8 cellular contexts compared by ENCODE assay signal in genomic region chr3:45592830-45593707, GRCh38. TPM values are rescaled to one million over a fixed set of nuclear protein-coding genes. Genes with fewer than 3 reads are reported as not detected.
DNase-seq lines count a peak whose midpoint lies in the region; ATAC-seq, FAIRE-seq and TF ChIP-seq lines count a peak whose summit lies in the region.

No MANE protein-coding gene starts in this region.

- H3K27me3 ChIP-seq in SJCRH30 (no peaks in the 10 kb centered on the region), stomach (no peaks in the 10 kb centered on the region)

- no peak for FAIRE-seq in frontal cortex (lab: Jason Lieb, UNC)

- H3K9me3 ChIP-seq in SJCRH30 (replicated peaks) (no peaks in the 10 kb centered on the region), stomach (no peaks in the 10 kb centered on the region)

- H3K9me3 Mint-ChIP-seq in neural crest cell = peaks cover 2% of the 10 kb centered on the region

- H3K4me3 Mint-ChIP-seq in neural crest cell = peak overlapping the region; percentile 94

- peaks cover 29% of the 10 kb centered on the region for H3K4me1 ChIP-seq in SJCRH30
- peaks cover 44 to 49% (median 48%) of the 10 kb centered on the region in 4 donors for H3K4me1 ChIP-seq in stomach

- TF ChIP-seq CTCF in neural crest cell (conservative IDR thresholded peaks at IDR 0.05) (peak; percentile 82), stomach (IDR thresholded peaks at IDR 0.05) (peak in 5 of 7 experiments; percentile 74 to 84 (median 80))

- ATAC-seq in HG03342 (IDR thresholded peaks at IDR 0.05; ENCODE audit: unreplicated experiment) = no peak

- peak overlapping the region; percentile 70 for H3K27ac ChIP-seq in SJCRH30
- H3K27ac ChIP-seq in stomach = peak overlapping the region; percentile 89 to 96 (median 93)

- WGBS in stomach, 5 donors = 2 to 4% (median 3%) methylated on average over 25 to 35 of the region's 35 CpGs

- no peaks in the 10 kb centered on the region for H3K27me3 Mint-ChIP-seq in neural crest cell (ENCODE audit: low read depth)

- peaks cover 35% of the 10 kb centered on the region for H3K4me1 Mint-ChIP-seq in neural crest cell

- H3K36me3 ChIP-seq in SJCRH30 = no peaks in the 10 kb centered on the region
- H3K36me3 ChIP-seq in stomach = no peaks in the 10 kb centered on the region

- peak; percentile 94 for DNase-seq in GM03348 (ENCODE audit: low spot score)
- peak; percentile 89 for DNase-seq in LHCN-M2 (ENCODE audit: low read depth)
- peak; percentile 94 for DNase-seq in SJCRH30
- DNase-seq in activated naive CD4-positive, alpha-beta T cell treated with Interleukin-2 at 50 U/mL for 16 hours = peak; percentile 64
- DNase-seq in frontal cortex (ENCODE audit: low spot score in 2 of 2) = peak; percentile 85
- DNase-seq in neural crest cell (ENCODE audit: low read depth, low spot score) = peak; percentile 78
- peak; percentile 94 for DNase-seq in stomach

- TF ChIP-seq EP300 in stomach (IDR thresholded peaks at IDR 0.05) = no peak

- intact Hi-C loops in stomach (cut with DNase I; ENCODE audit: low total_unique reads) = loop anchor here (5.0 kb wide), 2 partner anchors 64 to 81 kb away; no protein-coding TSS in a partner anchor

- TF ChIP-seq POLR2A in stomach (IDR thresholded peaks at IDR 0.05) = no peak

- H3K36me3 Mint-ChIP-seq in neural crest cell (ENCODE audit: low read depth) = no peaks in the 10 kb centered on the region

- H3K27ac Mint-ChIP-seq in neural crest cell (ENCODE audit: unreplicated experiment) = no peak overlapping the region

- H3K4me3 ChIP-seq in SJCRH30 (peak overlapping the region; percentile 81), stomach (peak overlapping the region; percentile 64 to 79 (median 72))

RNA-seq across cellular contexts. Expression of gene LIMD1, which starts 1.5 kb away (rescaled TPM):
- total RNA-seq in LHCN-M2 (2014; rRNA removed) = 29.2 and 31.5 TPM in 2 replicates
- 12.1 TPM for polyA plus RNA-seq in LHCN-M2 (2012)
- total RNA-seq in SJCRH30 (2014; rRNA removed; shearing (Covaris generic)) = 25.0 and 28.0 TPM in 2 replicates
- 5.3 TPM for total RNA-seq in frontal cortex
- total RNA-seq in neural crest cell = 41.8 and 44.4 TPM in 2 replicates
- total RNA-seq in stomach = 10 to 100 TPM; 10.1 to 91.1 (median 25.3) TPM
- polyA plus RNA-seq in stomach = 1 to 10 TPM; 2.3 to 3.7 (median 3.4) TPM
